In the genomic region with DNA sequence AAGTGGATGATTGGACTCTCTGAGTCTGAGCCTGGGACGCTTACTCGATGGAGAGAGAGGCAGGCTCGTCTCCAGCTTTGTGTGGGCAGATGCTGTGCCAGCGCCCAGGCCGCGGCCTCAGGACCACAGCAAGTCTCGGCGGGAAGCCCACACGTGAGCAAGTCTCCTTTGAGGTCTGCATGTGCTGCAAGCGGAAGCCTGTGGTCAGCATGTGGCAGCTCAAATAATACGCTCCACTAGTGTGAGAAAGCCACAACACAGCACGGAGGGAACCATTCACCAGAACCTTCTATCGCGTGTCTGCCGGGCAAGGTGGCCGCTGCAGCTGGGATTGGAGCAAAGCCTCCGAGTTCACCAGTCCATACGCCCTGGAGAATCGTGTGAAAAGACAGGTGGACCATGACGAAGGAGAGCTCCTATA, we compare ENCODE assay signal across 11 cellular contexts.
DNase-seq lines count a peak whose midpoint lies in the region; ATAC-seq and TF ChIP-seq lines count a peak whose summit lies in the region.
"Had no signal": no experiment of that assay in that cellular context is flagged by ENCODE, and none has a peak within 500 bp of the region (broad histone marks: within the 10 kb centered on the region; RNA-seq: fewer than 3 reads in every experiment).

No MANE protein-coding gene starts in this region.

- 69 to 89% methylated on average over 20 of the region's 20 CpGs for WGBS in sigmoid colon, 2 donors

- H3K4me1 Mint-ChIP-seq in endothelial cell (ENCODE audit: unreplicated experiment), result no peaks in the 10 kb centered on the region

- in situ Hi-C loops in G401 (cut with HindIII; ENCODE audit: low sequenced_read_pairs), result no loop called here

- no peaks in the 10 kb centered on the region for H3K27me3 Mint-ChIP-seq in endothelial cell (ENCODE audit: unreplicated experiment)

- H3K27ac Mint-ChIP-seq in endothelial cell (ENCODE audit: unreplicated experiment), result no peak overlapping the region
- H3K27ac Mint-ChIP-seq: activated naive CD4-positive, alpha-beta T cell treated with anti-CD3 and anti-CD28 coated beads, Interleukin-2, amount 50 U/mL, for 24 hours had no signal

- H3K4me3 ChIP-seq in AG10803 (ENCODE audit: low read length), result no peak overlapping the region
- no peak overlapping the region for H3K4me3 ChIP-seq in sigmoid colon
- H3K4me3 ChIP-seq: psoas muscle had no signal

- no peak overlapping the region for H3K4me3 Mint-ChIP-seq in endothelial cell (ENCODE audit: unreplicated experiment)
- H3K4me3 Mint-ChIP-seq: activated naive CD4-positive, alpha-beta T cell treated with anti-CD3 and anti-CD28 coated beads, Interleukin-2, amount 50 U/mL, for 24 hours had no signal

- DNase-seq in AG10803 (ENCODE audit: low read depth), result peak; percentile 81
- DNase-seq in HK-2 (ENCODE audit: unreplicated experiment), result peak; percentile 37
- DNase-seq in activated CD8-positive, alpha-beta memory T cell treated with anti-CD3 and anti-CD28 coated beads, Interleukin-2, amount 50 U/mL, for 4 hours, result peak; percentile 39
- DNase-seq in sigmoid colon, result no peak
- DNase-seq in endothelial cell (ENCODE audit: low spot score), result no peak
- DNase-seq in NCI-H748 (lab: John Stamatoyannopoulos, UW; ENCODE audit: unreplicated experiment), result no peak
- DNase-seq in G401 (ENCODE audit: low spot score), result no peak

- no peaks in the 10 kb centered on the region for H3K27me3 ChIP-seq in sigmoid colon

- TF ChIP-seq CTCF in AG10803 (conservative IDR thresholded peaks at IDR 0.05; ENCODE audit: low read length) (no peak), sigmoid colon (IDR thresholded peaks at IDR 0.05) (no peak), endothelial cell (IDR thresholded peaks at IDR 0.05; ENCODE audit: unreplicated experiment) (no peak)

- H3K36me3 Mint-ChIP-seq in endothelial cell (ENCODE audit: low read depth, unreplicated experiment), result no peaks in the 10 kb centered on the region

- no peaks in the 10 kb centered on the region for H3K9me3 Mint-ChIP-seq in endothelial cell (ENCODE audit: unreplicated experiment)

- H3K4me1 ChIP-seq in sigmoid colon, result peaks cover 0 to 15% (median 11%) of the 10 kb centered on the region in 4 donors
- H3K4me1 ChIP-seq: psoas muscle had no signal

- no peak for TF ChIP-seq POLR2A in sigmoid colon (IDR thresholded peaks at IDR 0.05)

- no peaks in the 10 kb centered on the region for H3K9me3 ChIP-seq in sigmoid colon
- H3K9me3 ChIP-seq: psoas muscle had no signal

- intact Hi-C loops in sigmoid colon (cut with DNase I), result no loop called here

- TF ChIP-seq EP300 in sigmoid colon (IDR thresholded peaks at IDR 0.05), result no peak

- ATAC-seq in GM21360 (IDR thresholded peaks at IDR 0.05; ENCODE audit: unreplicated experiment), result peak; percentile 95
- ATAC-seq: psoas muscle had no signal

- peak overlapping the region in 3 of 4 donors; percentile 48 to 54 (median 49) for H3K27ac ChIP-seq in sigmoid colon
- H3K27ac ChIP-seq: C4-2B, psoas muscle had no signal

- H3K36me3 ChIP-seq in sigmoid colon, result no peaks in the 10 kb centered on the region

Comparison
In these comparisons a context has a peak if more than half of its experiments do, and no peak if none do; other contexts are left out.
1. DNase-seq: peak in AG10803 (single experiment), HK-2 (single experiment) and activated CD8-positive, alpha-beta memory T cell treated with anti-CD3 and anti-CD28 coated beads, Interleukin-2, amount 50 U/mL, for 4 hours (single experiment); none in sigmoid colon (single experiment), endothelial cell (single experiment), NCI-H748 (single experiment) and G401 (single experiment).